In the genomic region with DNA sequence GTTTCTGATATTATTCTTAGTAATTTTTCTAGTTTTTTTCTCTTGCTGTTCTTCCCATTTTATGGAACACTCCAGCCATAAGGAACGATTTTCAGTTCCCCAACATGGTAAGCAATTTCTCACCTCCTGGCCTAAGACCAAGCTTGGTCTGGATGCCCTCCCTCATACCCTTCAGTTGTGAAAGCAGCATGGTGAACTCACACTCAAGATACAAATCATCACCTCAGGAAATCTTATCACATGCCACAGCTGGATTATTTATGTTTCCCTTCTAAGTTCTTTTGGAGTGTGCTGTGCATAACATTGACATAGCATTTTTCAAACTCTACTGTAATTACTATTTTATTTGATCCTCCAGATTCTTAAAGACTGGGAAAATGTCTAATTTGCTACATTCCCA, we compare ENCODE assay signal across 23 cellular contexts.
DNase-seq lines count a peak whose midpoint lies in the region; FAIRE-seq and TF ChIP-seq lines count a peak whose summit lies in the region.
"Had no signal": no experiment of that assay in that cellular context is flagged by ENCODE, and none has a peak within 500 bp of the region (broad histone marks: within the 10 kb centered on the region; RNA-seq: fewer than 3 reads in every experiment).

No MANE protein-coding gene starts in this region.

- H3K79me1 ChIP-seq in mesenchymal stem cell (replicated peaks; ENCODE audit: low read length, poor library complexity, severe bottlenecking), result no peaks in the 10 kb centered on the region

- H3K27me3 ChIP-seq in mesenchymal stem cell (ENCODE audit: control insufficient read depth in 1 of 2, insufficient read depth in 1 of 2, low read length in 2 of 2), result no peaks in the 10 kb centered on the region
- H3K27me3 ChIP-seq: BLaER1 had no signal

- H2AFZ ChIP-seq in mesenchymal stem cell (ENCODE audit: low read depth, low read length), result no peak overlapping the region
- H2AFZ ChIP-seq: GM23248 had no signal

- H2AK5ac ChIP-seq in mesenchymal stem cell (ENCODE audit: low read length, severe bottlenecking), result no peak overlapping the region

- H4K91ac ChIP-seq in mesenchymal stem cell (ENCODE audit: low read length), result no peak overlapping the region

- TF ChIP-seq CTCF in choroid plexus epithelial cell (conservative IDR thresholded peaks at IDR 0.05; ENCODE audit: low read depth, low read length) (no peak), GM13977 (IDR thresholded peaks at IDR 0.05; ENCODE audit: extremely low read depth, insufficient read depth, missing control alignments) (no peak)

- WGBS in mesenchymal stem cell, result 82% methylated on average over 1 of the region's 1 CpG

- H3K4me3 ChIP-seq in choroid plexus epithelial cell (ENCODE audit: low read depth, low read length) (no peak overlapping the region), mesenchymal stem cell (ENCODE audit: insufficient read depth in 1 of 2, low read depth in 1 of 2, low read length in 2 of 2) (no peak overlapping the region)
- H3K4me3 ChIP-seq: BLaER1, GM12878, GM23248 had no signal

- H3K9ac ChIP-seq in mesenchymal stem cell (ENCODE audit: low read length), result no peak overlapping the region
- H3K9ac ChIP-seq: BLaER1, GM23248 had no signal

- H3K4me1 ChIP-seq in mesenchymal stem cell (ENCODE audit: control insufficient read depth, insufficient read depth, low read depth, low read length), result no peaks in the 10 kb centered on the region
- H3K4me1 ChIP-seq: BLaER1 had no signal

- H3K14ac ChIP-seq in mesenchymal stem cell (ENCODE audit: low read length in 2 of 2), result no peak overlapping the region

- H3K27ac ChIP-seq in mesenchymal stem cell (ENCODE audit: low read length, poor library complexity, severe bottlenecking), result no peak overlapping the region
- H3K27ac ChIP-seq: 22Rv1, BLaER1, C4-2B, GM23248 had no signal

- FAIRE-seq in GM12892 (lab: Jason Lieb, UNC), result no peak
- FAIRE-seq: A204.1, D721Med, GM12878, H1 had no signal

- in situ Hi-C loops in GM13977 (cut with MboI; ENCODE audit: low pct_unique_long_range_greater_than_20kb, low sequenced_read_pairs, unreplicated experiment), result no loop called here

- peak; percentile 11 for DNase-seq in CMK (ENCODE audit: low read depth)
- DNase-seq in NCI-H226, result peak; percentile 58
- peak; percentile 34 for DNase-seq in choroid plexus epithelial cell (ENCODE audit: low read depth)
- peak; percentile 12 for DNase-seq in mesenchymal stem cell
- no peak for DNase-seq in mesenteric fat pad (ENCODE audit: low spot score)
- no peak for DNase-seq in GM13977 (ENCODE audit: low spot score)
- no peak for DNase-seq in NCI-H1417 (lab: John Stamatoyannopoulos, UW)
- DNase-seq in GM12892 (ENCODE audit: insufficient read length), result no peak
- DNase-seq: CD4-positive, CD25-positive, alpha-beta regulatory T cell; CD8-positive, alpha-beta T cell; DMS 273 treated with DMSO at 0.1 percent for 48 hours; DMS79; EL; GDM1; GM23248; H9 had no signal

- no peak overlapping the region for H3K4me2 ChIP-seq in mesenchymal stem cell (ENCODE audit: low read length, poor library complexity, severe bottlenecking)
- H3K4me2 ChIP-seq: BLaER1 had no signal

- TF ChIP-seq POLR2A in GM12892 (IDR thresholded peaks at IDR 0.05; ENCODE audit: low read depth, low read length), result no peak

- H2BK15ac ChIP-seq in mesenchymal stem cell (ENCODE audit: low read depth, poor library complexity, severe bottlenecking), result no peak overlapping the region

- no peak overlapping the region for H3K4ac ChIP-seq in mesenchymal stem cell (ENCODE audit: low read depth in 1 of 2, low read length in 2 of 2)

- peaks cover 2% of the 10 kb centered on the region for H3K9me3 ChIP-seq in mesenchymal stem cell (ENCODE audit: control insufficient read depth, low read length)

- H2BK5ac ChIP-seq in mesenchymal stem cell (ENCODE audit: low read depth, low read length, poor library complexity, severe bottlenecking), result no peak overlapping the region

- peak overlapping the region in 1 of 2 experiments; percentile 34 for H3K18ac ChIP-seq in mesenchymal stem cell (ENCODE audit: low read depth in 1 of 2, low read length in 2 of 2)

- no peak overlapping the region for H2BK120ac ChIP-seq in mesenchymal stem cell (ENCODE audit: low read depth, low read length)

- no peak overlapping the region for H3K23ac ChIP-seq in mesenchymal stem cell (ENCODE audit: low read length in 2 of 2)

- H3K36me3 ChIP-seq in mesenchymal stem cell (ENCODE audit: control insufficient read depth in 1 of 2, insufficient read depth in 2 of 2, low read depth in 1 of 2, low read length in 2 of 2), result no peaks in the 10 kb centered on the region
- H3K36me3 ChIP-seq: BLaER1 had no signal

- no peak overlapping the region for H4K8ac ChIP-seq in mesenchymal stem cell (ENCODE audit: low read length)

- peak overlapping the region in 1 of 2 experiments; percentile 31 for H2BK12ac ChIP-seq in mesenchymal stem cell (ENCODE audit: low read length in 2 of 2)

Comparison
In these comparisons a context has a peak if more than half of its experiments do, and no peak if none do; other contexts are left out.
1. DNase-seq: peak in CMK (single experiment), NCI-H226 (single experiment), choroid plexus epithelial cell (single experiment) and mesenchymal stem cell (single experiment); none in mesenteric fat pad (single experiment), GM13977 (single experiment), NCI-H1417 (0 of 3) and GM12892 (single experiment).